Comparison of ENCODE assay signal across 8 cellular contexts in the genomic region with DNA sequence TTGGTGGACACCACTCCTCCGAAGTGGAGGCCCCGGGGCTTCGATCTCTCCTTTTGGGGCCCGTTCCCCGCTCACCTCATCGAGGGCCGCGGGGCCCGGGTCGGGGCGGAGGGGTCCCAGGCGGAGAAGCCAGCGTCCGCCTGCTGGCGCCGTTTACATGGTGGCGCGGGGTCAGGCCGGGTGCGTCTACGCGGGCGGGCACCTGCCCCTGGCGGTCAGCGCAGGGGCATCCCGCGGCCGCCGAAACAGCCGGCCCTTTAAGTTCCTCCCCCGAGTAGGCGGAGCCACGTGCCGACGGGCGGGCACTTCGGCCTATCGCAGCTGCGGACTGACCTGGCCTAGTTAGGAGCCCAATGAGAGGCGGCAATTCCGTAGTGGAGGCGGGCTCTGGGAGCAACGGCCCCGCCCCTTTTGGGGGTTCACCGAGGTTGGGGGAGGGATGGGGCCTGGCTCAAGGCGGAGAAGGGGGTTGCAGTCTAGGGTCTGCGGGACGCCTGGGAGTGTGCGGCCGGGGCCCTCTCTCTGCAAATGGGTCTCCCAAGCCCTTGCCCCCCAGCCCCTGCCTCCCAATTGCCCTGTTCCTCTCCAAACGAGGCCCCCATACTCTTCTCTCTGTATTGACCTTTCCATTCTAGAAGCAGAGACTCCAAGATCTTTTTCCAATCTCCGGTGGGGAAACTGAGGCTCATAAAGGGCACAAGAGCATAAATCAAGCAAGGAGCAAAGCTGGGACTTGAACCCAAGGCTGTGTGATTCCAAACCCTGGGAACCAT. TPM values are rescaled to one million over a fixed set of nuclear protein-coding genes. Genes with fewer than 3 reads are reported as not detected.
A peak's percentile ranks its signal among the peaks of the same experiment; 100 is the strongest.
DNase-seq lines count a peak whose midpoint lies in the region; ATAC-seq and TF ChIP-seq lines count a peak whose summit lies in the region.

A gene with protein sequence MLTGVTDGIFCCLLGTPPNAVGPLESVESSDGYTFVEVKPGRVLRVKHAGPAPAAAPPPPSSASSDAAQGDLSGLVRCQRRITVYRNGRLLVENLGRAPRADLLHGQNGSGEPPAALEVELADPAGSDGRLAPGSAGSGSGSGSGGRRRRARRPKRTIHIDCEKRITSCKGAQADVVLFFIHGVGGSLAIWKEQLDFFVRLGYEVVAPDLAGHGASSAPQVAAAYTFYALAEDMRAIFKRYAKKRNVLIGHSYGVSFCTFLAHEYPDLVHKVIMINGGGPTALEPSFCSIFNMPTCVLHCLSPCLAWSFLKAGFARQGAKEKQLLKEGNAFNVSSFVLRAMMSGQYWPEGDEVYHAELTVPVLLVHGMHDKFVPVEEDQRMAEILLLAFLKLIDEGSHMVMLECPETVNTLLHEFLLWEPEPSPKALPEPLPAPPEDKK (minus strand): TSS at position 259 of the 773 bp plus-strand sequence. CDS start 1,809 bp downstream, outside the sequence.

- peak; percentile 52 for TF ChIP-seq CTCF in coronary artery (IDR thresholded peaks at IDR 0.05)

- no peaks in the 10 kb centered on the region for H3K27me3 Mint-ChIP-seq in activated CD4-positive, alpha-beta T cell treated with anti-CD3 and anti-CD28 coated beads, Interleukin-2, amount 10 ng/mL, durations not matched to agents 24 days and 14 days

- peak within 1 kb of the TSS; percentile 76 for H3K4me3 Mint-ChIP-seq in activated CD4-positive, alpha-beta T cell treated with anti-CD3 and anti-CD28 coated beads, Interleukin-2, amount 10 ng/mL, durations not matched to agents 24 days and 14 days

- ATAC-seq in GM19035 (IDR thresholded peaks at IDR 0.05; ENCODE audit: unreplicated experiment) (peak; percentile 55), HG03432 (IDR thresholded peaks at IDR 0.05; ENCODE audit: unreplicated experiment) (peak; percentile 58)

- H3K36me3 Mint-ChIP-seq in activated CD4-positive, alpha-beta T cell treated with anti-CD3 and anti-CD28 coated beads, Interleukin-2, amount 10 ng/mL, durations not matched to agents 24 days and 14 days (ENCODE audit: low read depth), result peaks cover 19% of the 10 kb centered on the region

- H3K27ac ChIP-seq in coronary artery, result peak within 1 kb of the TSS; percentile 82 to 94

- H3K27ac Mint-ChIP-seq in activated CD4-positive, alpha-beta T cell treated with anti-CD3 and anti-CD28 coated beads, Interleukin-2, amount 10 ng/mL, durations not matched to agents 24 days and 14 days, result peak within 1 kb of the TSS; percentile 62

- DNase-seq in Ammon's horn (ENCODE audit: low spot score), result peak; percentile 97
- peak; percentile 91 for DNase-seq in NCI-H510A (lab: John Stamatoyannopoulos, UW)
- DNase-seq in activated CD4-positive, alpha-beta T cell treated with anti-CD3 and anti-CD28 coated beads, Interleukin-2, amount 10 ng/mL, durations not matched to agents 24 days and 14 days, result peak; percentile 99
- DNase-seq in coronary artery (ENCODE audit: low spot score), result peak; percentile 97
- peak; percentile 98 for DNase-seq in left kidney (ENCODE audit: low read depth, low spot score)
- peak; percentile 87 to 90 for DNase-seq in stimulated activated CD4-positive, alpha-beta T cell treated with anti-CD3 and anti-CD28 coated beads, Interleukin-1b, Interleukin-23, amount 100 ng/mL, for 4 hours (ENCODE audit: low read depth in 2 of 2)

- intact Hi-C loops in activated CD4-positive, alpha-beta T cell treated with anti-CD3 and anti-CD28 coated beads, Interleukin-2, amount 10 ng/mL, durations not matched to agents 24 days and 14 days (cut with micrococcal nuclease), result no loop called here

- no peaks in the 10 kb centered on the region for H3K9me3 Mint-ChIP-seq in activated CD4-positive, alpha-beta T cell treated with anti-CD3 and anti-CD28 coated beads, Interleukin-2, amount 10 ng/mL, durations not matched to agents 24 days and 14 days

- H3K4me1 Mint-ChIP-seq in activated CD4-positive, alpha-beta T cell treated with anti-CD3 and anti-CD28 coated beads, Interleukin-2, amount 10 ng/mL, durations not matched to agents 24 days and 14 days, result peaks cover 30% of the 10 kb centered on the region

- peak within 1 kb of the TSS; percentile 86 for H3K4me3 ChIP-seq in coronary artery

RNA-seq across cellular contexts. Expression of the gene that starts here (rescaled TPM):
- 5.6 and 6.5 TPM in 2 replicates for total RNA-seq in activated CD4-positive, alpha-beta T cell treated with anti-CD3 and anti-CD28 coated beads, Interleukin-2, amount 10 ng/mL, durations not matched to agents 24 days and 14 days

Comparison
In these comparisons a context has a peak if more than half of its experiments do, and no peak if none do; other contexts are left out.
1. Peak in every context shown above with its lines: DNase-seq, ATAC-seq, H3K4me3 ChIP-seq and H3K27ac ChIP-seq.